ENCODE assay signal across 28 cellular contexts in genomic region chr4:65651031-65651430, GRCh38. TPM values are rescaled to one million over a fixed set of nuclear protein-coding genes. Genes with fewer than 3 reads are reported as not detected.
"Had no signal": no experiment of that assay in that cellular context is flagged by ENCODE, and none has a peak within 500 bp of the region (broad histone marks: within the 10 kb centered on the region; RNA-seq: fewer than 3 reads in every experiment).

No MANE protein-coding gene starts in this region.

- H3K4me3 Mint-ChIP-seq: activated CD8-positive, alpha-beta T cell treated with anti-CD3 and anti-CD28 coated beads, Interleukin-2, amount 10 ng/mL, durations not matched to agents 7 days and 5 days; activated T-cell treated with anti-CD3 and anti-CD28 coated beads, Interleukin-2, amount 50 U/mL, for 72 hours; dendritic cell treated with granulocyte-macrophage colony-stimulating factor and Interleukin-4, amounts not matched to agents 40 ng/mL and 50 ng/mL, for 4 days; natural killer cell; T-helper 1 cell treated with Interleukin-12 subunit alpha and Interleukin-12 subunit beta and Interleukin-4 antibody, amounts not matched to agents 30 μg/mL and 1 μg/mL, for 36 hours; WTC11 had no signal

- H3K9me3 Mint-ChIP-seq: dendritic cell treated with granulocyte-macrophage colony-stimulating factor and Interleukin-4, amounts not matched to agents 40 ng/mL and 50 ng/mL, for 4 days; T-helper 1 cell treated with Interleukin-12 subunit alpha and Interleukin-12 subunit beta and Interleukin-4 antibody, amounts not matched to agents 30 μg/mL and 1 μg/mL, for 36 hours; WTC11 had no signal

- FAIRE-seq: islet of Langerhans had no signal

- H3K27ac Mint-ChIP-seq: activated CD8-positive, alpha-beta T cell treated with anti-CD3 and anti-CD28 coated beads, Interleukin-2, amount 10 ng/mL, durations not matched to agents 7 days and 5 days; activated naive CD4-positive, alpha-beta T cell treated with anti-CD3 and anti-CD28 coated beads, Interleukin-2, amount 50 U/mL, for 72 hours; activated T-cell treated with anti-CD3 and anti-CD28 coated beads, Interleukin-2, amount 50 U/mL, for 72 hours; dendritic cell treated with granulocyte-macrophage colony-stimulating factor and Interleukin-4, amounts not matched to agents 40 ng/mL and 50 ng/mL, for 4 days; natural killer cell; progenitor cell of endocrine pancreas; T-helper 1 cell treated with Interleukin-12 subunit alpha and Interleukin-12 subunit beta and Interleukin-4 antibody, amounts not matched to agents 30 μg/mL and 1 μg/mL, for 36 hours; WTC11 had no signal

- H3K36me3 ChIP-seq: esophagus squamous epithelium, left lung, lower lobe of right lung, right lobe of liver, transverse colon had no signal

- H3K9me3 ChIP-seq: esophagus squamous epithelium, left lung, lower lobe of right lung, right lobe of liver, testis, transverse colon had no signal

- H3K4me1 ChIP-seq: esophagus squamous epithelium, left lung, lower lobe of right lung, right lobe of liver, testis, transverse colon had no signal

- DNase-seq: activated CD4-positive, alpha-beta T cell treated with anti-CD3 and anti-CD28 coated beads for 1 hour; activated CD4-positive, alpha-beta T cell treated with anti-CD3 and anti-CD28 coated beads, Interleukin-2, amount 50 U/mL, for 1 hour; activated CD8-positive, alpha-beta T cell treated with anti-CD3 and anti-CD28 coated beads, Interleukin-2, amount 10 ng/mL, durations not matched to agents 7 days and 5 days; activated naive CD4-positive, alpha-beta T cell; activated T-cell treated with anti-CD3 and anti-CD28 coated beads for 4 hours; activated T-cell treated with anti-CD3 and anti-CD28 coated beads, Interleukin-2, amount 50 U/mL, for 72 hours; central memory CD4-positive, alpha-beta T cell; effector CD4-positive, alpha-beta T cell; esophagus squamous epithelium; foreskin melanocyte; left lung; lower lobe of right lung; mesenchymal stem cell; natural killer cell; right lobe of liver; stimulated activated CD4-positive, alpha-beta T cell treated with anti-CD3 and anti-CD28 coated beads, Interleukin-2, amount 100 ng/mL, for 48 hours; stimulated activated naive CD8-positive, alpha-beta T cell treated with anti-CD3 and anti-CD28 coated beads, Interleukin-15, Interleukin-2, amounts not matched to agents 100 U/mL and 50 U/mL, for 24 hours; T1000; testis; transverse colon had no signal

- H3K27me3 Mint-ChIP-seq: dendritic cell treated with granulocyte-macrophage colony-stimulating factor and Interleukin-4, amounts not matched to agents 40 ng/mL and 50 ng/mL, for 4 days; progenitor cell of endocrine pancreas had no signal

- H3K27ac ChIP-seq: epithelial cell of prostate, esophagus squamous epithelium, left lung, lower lobe of right lung, right lobe of liver, testis, transverse colon had no signal

- H3K4me1 Mint-ChIP-seq: natural killer cell had no signal

- H3K4me3 ChIP-seq: esophagus squamous epithelium, left lung, lower lobe of right lung, right lobe of liver, testis, transverse colon had no signal

- H3K27me3 ChIP-seq: esophagus squamous epithelium, left lung, right lobe of liver, testis, transverse colon had no signal

- H3K36me3 Mint-ChIP-seq: activated naive CD4-positive, alpha-beta T cell treated with anti-CD3 and anti-CD28 coated beads, Interleukin-2, amount 50 U/mL, for 72 hours; natural killer cell; WTC11 had no signal

- ATAC-seq: activated CD8-positive, alpha-beta T cell treated with anti-CD3 and anti-CD28 coated beads, Interleukin-2, amount 10 ng/mL, durations not matched to agents 7 days and 5 days; activated naive CD4-positive, alpha-beta T cell treated with anti-CD3 and anti-CD28 coated beads, Interleukin-2, amount 50 U/mL, for 72 hours; activated T-cell treated with anti-CD3 and anti-CD28 coated beads, Interleukin-2, amount 50 U/mL, for 72 hours; left lung; lower lobe of right lung; natural killer cell; right lobe of liver; stimulated activated naive CD8-positive, alpha-beta T cell treated with anti-CD3 and anti-CD28 coated beads, Interleukin-15, Interleukin-2, amounts not matched to agents 100 U/mL and 50 U/mL, for 24 hours; WTC11 had no signal

RNA-seq across cellular contexts. Expression of gene EPHA5, which starts 19.3 kb away (rescaled TPM):
- total RNA-seq: activated CD8-positive, alpha-beta T cell treated with anti-CD3 and anti-CD28 coated beads, Interleukin-2, amount 10 ng/mL, durations not matched to agents 7 days and 5 days; activated naive CD4-positive, alpha-beta T cell treated with anti-CD3 and anti-CD28 coated beads, Interleukin-2, amount 50 U/mL, for 72 hours; activated T-cell treated with anti-CD3 and anti-CD28 coated beads, Interleukin-2, amount 50 U/mL, for 72 hours; left lung; mononuclear cell; natural killer cell; progenitor cell of endocrine pancreas; right lobe of liver had no signal
